Comparison of ENCODE assay signal across 10 cellular contexts in genomic region chr2:67234443-67234842, GRCh38.
A peak's percentile ranks its signal among the peaks of the same experiment; 100 is the strongest.
DNase-seq lines count a peak whose midpoint lies in the region; ATAC-seq and TF ChIP-seq lines count a peak whose summit lies in the region.
"Had no signal": no experiment of that assay in that cellular context is flagged by ENCODE, and none has a peak within 500 bp of the region (broad histone marks: within the 10 kb centered on the region; RNA-seq: fewer than 3 reads in every experiment).

No MANE protein-coding gene starts in this region.

- no peak for ATAC-seq in CD4-positive, alpha-beta T cell (ENCODE audit: poor library complexity)
- ATAC-seq: stimulated activated naive CD8-positive, alpha-beta T cell treated with anti-CD3 and anti-CD28 coated beads, Interleukin-15, Interleukin-2, amounts not matched to agents 100 U/mL and 50 U/mL, for 24 hours had no signal

- H3K9me3 ChIP-seq in CD4-positive, alpha-beta T cell (ENCODE audit: control insufficient read depth, low read length) = no peaks in the 10 kb centered on the region

- H3K27ac Mint-ChIP-seq in nephron progenitor cell = no peak overlapping the region
- no peak overlapping the region for H3K27ac Mint-ChIP-seq in CD4-positive, alpha-beta T cell

- no peaks in the 10 kb centered on the region for H3K27me3 ChIP-seq in CD4-positive, alpha-beta T cell (ENCODE audit: control insufficient read depth, insufficient read depth, low read length)

- H3K27me3 Mint-ChIP-seq in nephron progenitor cell (ENCODE audit: low read depth, poor library complexity) = no peaks in the 10 kb centered on the region
- H3K27me3 Mint-ChIP-seq in CD4-positive, alpha-beta T cell = peaks cover 5% of the 10 kb centered on the region

- POLR2A ChIA-PET in CD4-positive, alpha-beta T cell (lab: Charles Lee) = no interaction called here

- TF ChIP-seq CTCF in nephron progenitor cell (IDR thresholded peaks at IDR 0.05) = peak; percentile 26
- no peak for TF ChIP-seq CTCF in CD4-positive, alpha-beta T cell (IDR thresholded peaks at IDR 0.05)

- intact Hi-C loops in CD4-positive, alpha-beta T cell (cut with DNase I, micrococcal nuclease) = no loop called here

- H3K27ac ChIP-seq in CD4-positive, alpha-beta T cell (ENCODE audit: low read depth, low read length) = no peak overlapping the region

- H3K36me3 Mint-ChIP-seq in nephron progenitor cell (ENCODE audit: low read depth) = no peaks in the 10 kb centered on the region
- H3K36me3 Mint-ChIP-seq in CD4-positive, alpha-beta T cell (ENCODE audit: low read depth) = no peaks in the 10 kb centered on the region

- H3K4me3 Mint-ChIP-seq in nephron progenitor cell = no peak overlapping the region
- no peak overlapping the region for H3K4me3 Mint-ChIP-seq in CD4-positive, alpha-beta T cell

- no peaks in the 10 kb centered on the region for H3K9me3 Mint-ChIP-seq in nephron progenitor cell
- H3K9me3 Mint-ChIP-seq in CD4-positive, alpha-beta T cell = no peaks in the 10 kb centered on the region

- peaks cover 15% of the 10 kb centered on the region for H3K4me1 Mint-ChIP-seq in nephron progenitor cell
- no peaks in the 10 kb centered on the region for H3K4me1 Mint-ChIP-seq in CD4-positive, alpha-beta T cell (ENCODE audit: low read depth)

- DNase-seq in EL (peak; percentile 51), NCI-H146 treated with DMSO at 0.1 percent for 48 hours (lab: John Stamatoyannopoulos, UW; ENCODE audit: unreplicated experiment) (peak; percentile 42), cerebellum (ENCODE audit: low spot score) (peak; percentile 52), nephron progenitor cell (no peak)
- DNase-seq in activated CD4-positive, alpha-beta T cell treated with anti-CD3 and anti-CD28 coated beads for 4 hours = no peak
- no peak for DNase-seq in effector CD8-positive, alpha-beta T cell (lab: John Stamatoyannopoulos, UW)
- DNase-seq in CD4-positive, alpha-beta T cell = no peak
- DNase-seq in activated CD8-positive, alpha-beta memory T cell treated with anti-CD3 and anti-CD28 coated beads, Interleukin-2, amount 50 U/mL, for 4 hours = no peak
- DNase-seq: cortex of kidney; stimulated activated naive CD8-positive, alpha-beta T cell treated with anti-CD3 and anti-CD28 coated beads, Interleukin-15, Interleukin-2, amounts not matched to agents 100 U/mL and 50 U/mL, for 24 hours had no signal

- CTCF ChIA-PET in CD4-positive, alpha-beta T cell (lab: Charles Lee) = no interaction called here

Comparison
In these comparisons a context has a peak if more than half of its experiments do, and no peak if none do; other contexts are left out.
1. DNase-seq: peak in EL (single experiment), NCI-H146 treated with DMSO at 0.1 percent for 48 hours (single experiment) and cerebellum (single experiment); none in nephron progenitor cell (single experiment), activated CD4-positive, alpha-beta T cell treated with anti-CD3 and anti-CD28 coated beads for 4 hours (0 of 2), effector CD8-positive, alpha-beta T cell (single experiment), CD4-positive, alpha-beta T cell (0 of 10) and activated CD8-positive, alpha-beta memory T cell treated with anti-CD3 and anti-CD28 coated beads, Interleukin-2, amount 50 U/mL, for 4 hours (single experiment).